In genomic region chr16:24653725-24654124, GRCh38 we compare ENCODE assay signal across 8 cellular contexts.
"Had no signal": no experiment of that assay in that cellular context is flagged by ENCODE, and none has a peak within 500 bp of the region (broad histone marks: within the 10 kb centered on the region; RNA-seq: fewer than 3 reads in every experiment).

No MANE protein-coding gene starts in this region.

- H3K27ac Mint-ChIP-seq: GM23338 had no signal

- FAIRE-seq: H1, H54, HTR-8/SVneo, K562 had no signal

- DNase-seq: H9, HCEC 1CT, KG1 had no signal

- H3K9me3 Mint-ChIP-seq: GM23338, H9 had no signal

- ATAC-seq: GM23338, K562 had no signal

- H3K4me3 ChIP-seq: GM23338, K562 had no signal

- H3K4me3 Mint-ChIP-seq: GM23338, H9 had no signal
